In genomic region chr16:24820522-24820921, GRCh38 we compare ENCODE assay signal across 18 cellular contexts. TPM values are rescaled to one million over a fixed set of nuclear protein-coding genes. Genes with fewer than 3 reads are reported as not detected.
DNase-seq lines count a peak whose midpoint lies in the region; ATAC-seq and TF ChIP-seq lines count a peak whose summit lies in the region.
"Had no signal": no experiment of that assay in that cellular context is flagged by ENCODE, and none has a peak within 500 bp of the region (broad histone marks: within the 10 kb centered on the region; RNA-seq: fewer than 3 reads in every experiment).

No MANE protein-coding gene starts in this region.

- H3K27me3 Mint-ChIP-seq in activated T-cell treated with anti-CD3 and anti-CD28 coated beads, Interleukin-2, amount 50 U/mL, for 72 hours (ENCODE audit: low read depth): no peaks in the 10 kb centered on the region
- no peaks in the 10 kb centered on the region for H3K27me3 Mint-ChIP-seq in activated CD8-positive, alpha-beta T cell treated with anti-CD3 and anti-CD28 coated beads for 36 hours
- H3K27me3 Mint-ChIP-seq: activated naive CD8-positive, alpha-beta T cell; naive B cell had no signal

- H3K4me3 ChIP-seq in heart left ventricle: no peak overlapping the region
- H3K4me3 ChIP-seq: left ventricle myocardium inferior had no signal

- ATAC-seq in activated T-cell treated with anti-CD3 and anti-CD28 coated beads, Interleukin-2, amount 50 U/mL, for 72 hours (replicated peaks in 1 of 2): no peak
- ATAC-seq in activated CD8-positive, alpha-beta T cell treated with anti-CD3 and anti-CD28 coated beads for 36 hours: no peak
- no peak for ATAC-seq in stimulated activated effector memory CD8-positive, alpha-beta T cell treated with anti-CD3 and anti-CD28 coated beads, Interleukin-12 subunit alpha, Interleukin-12 subunit beta, amount 100 ng/mL, for 72 hours
- ATAC-seq in HG03457 (IDR thresholded peaks at IDR 0.05; ENCODE audit: unreplicated experiment) (no peak), HG02571 (IDR thresholded peaks at IDR 0.05; ENCODE audit: unreplicated experiment) (no peak), heart left ventricle (no peak)
- ATAC-seq: Panc1 had no signal

- H3K9me3 ChIP-seq in heart left ventricle: no peaks in the 10 kb centered on the region
- H3K9me3 ChIP-seq: Caco-2, left ventricle myocardium inferior had no signal

- H3K4me1 ChIP-seq in heart left ventricle: peaks cover 0 to 4% (median 0%) of the 10 kb centered on the region in 12 donors
- H3K4me1 ChIP-seq: Caco-2 had no signal

- POLR2A ChIA-PET in activated CD8-positive, alpha-beta T cell treated with anti-CD3 and anti-CD28 coated beads for 36 hours (lab: Charles Lee): interaction anchor here (0.6 kb wide), 1 partner anchor 10 kb away, joined by 3 read pairs; no protein-coding TSS in a partner anchor

- no peaks in the 10 kb centered on the region for H3K4me1 Mint-ChIP-seq in activated T-cell treated with anti-CD3 and anti-CD28 coated beads, Interleukin-2, amount 50 U/mL, for 72 hours (ENCODE audit: low read depth)
- no peaks in the 10 kb centered on the region for H3K4me1 Mint-ChIP-seq in activated CD8-positive, alpha-beta T cell treated with anti-CD3 and anti-CD28 coated beads for 36 hours (ENCODE audit: low read depth)
- H3K4me1 Mint-ChIP-seq in stimulated activated effector memory CD8-positive, alpha-beta T cell treated with anti-CD3 and anti-CD28 coated beads, Interleukin-12 subunit alpha, Interleukin-12 subunit beta, amount 100 ng/mL, for 72 hours: no peaks in the 10 kb centered on the region
- H3K4me1 Mint-ChIP-seq: naive B cell had no signal

- TF ChIP-seq POLR2A in heart left ventricle (IDR thresholded peaks at IDR 0.05): no peak

- no peak for TF ChIP-seq CTCF in activated CD8-positive, alpha-beta T cell treated with anti-CD3 and anti-CD28 coated beads for 36 hours (IDR thresholded peaks at IDR 0.05)
- TF ChIP-seq CTCF in heart left ventricle (IDR thresholded peaks at IDR 0.05): no peak

- 58 to 82% (median 70%) methylated on average over 1 of the region's 1 CpG for WGBS in heart left ventricle, 4 donors

- CTCF ChIA-PET in activated CD8-positive, alpha-beta T cell treated with anti-CD3 and anti-CD28 coated beads for 36 hours (lab: Charles Lee): no interaction called here

- intact Hi-C loops in activated CD8-positive, alpha-beta T cell treated with anti-CD3 and anti-CD28 coated beads for 36 hours (cut with micrococcal nuclease): no loop called here
- intact Hi-C loops in heart left ventricle (cut with DNase I): loop anchor here in 1 of 10 donors (10.0 kb wide), 1 partner anchor 134 kb away; no protein-coding TSS in a partner anchor

- peaks cover 9 to 23% of the 10 kb centered on the region in 2 donors for H3K36me3 Mint-ChIP-seq in activated T-cell treated with anti-CD3 and anti-CD28 coated beads, Interleukin-2, amount 50 U/mL, for 72 hours (ENCODE audit: insufficient read depth in 2 of 2)
- peaks cover 36% of the 10 kb centered on the region for H3K36me3 Mint-ChIP-seq in activated CD8-positive, alpha-beta T cell treated with anti-CD3 and anti-CD28 coated beads for 36 hours (ENCODE audit: low read depth)
- peaks cover 100% of the 10 kb centered on the region for H3K36me3 Mint-ChIP-seq in stimulated activated effector memory CD8-positive, alpha-beta T cell treated with anti-CD3 and anti-CD28 coated beads, Interleukin-12 subunit alpha, Interleukin-12 subunit beta, amount 100 ng/mL, for 72 hours

- H3K27ac ChIP-seq in heart left ventricle: no peak overlapping the region
- H3K27ac ChIP-seq: left ventricle myocardium inferior, VCaP had no signal

- DNase-seq in activated T-cell treated with anti-CD3 and anti-CD28 coated beads, Interleukin-2, amount 50 U/mL, for 72 hours: no peak
- DNase-seq in activated T-cell treated with anti-CD3 and anti-CD28 coated beads, Interleukin-2, amount 50 U/mL, for 48 hours: no peak
- DNase-seq in activated CD8-positive, alpha-beta T cell treated with anti-CD3 and anti-CD28 coated beads for 36 hours: no peak
- peak; percentile 21 for DNase-seq in fibroblast of gingiva (ENCODE audit: low read depth)
- no peak for DNase-seq in stimulated activated effector memory CD8-positive, alpha-beta T cell treated with anti-CD3 and anti-CD28 coated beads, Interleukin-12 subunit alpha, Interleukin-12 subunit beta, amount 100 ng/mL, for 72 hours (ENCODE audit: low spot score in 2 of 2)
- no peak for DNase-seq in heart left ventricle
- DNase-seq: Caco-2, left ventricle myocardium inferior, naive B cell, NCI-H187 treated with DMSO at 0.1 percent for 48 hours, NCI-H526, SW 1271 had no signal

- peaks cover 0 to 100% (median 99%) of the 10 kb centered on the region in 9 donors for H3K36me3 ChIP-seq in heart left ventricle

- H3K27ac Mint-ChIP-seq in activated T-cell treated with anti-CD3 and anti-CD28 coated beads, Interleukin-2, amount 50 U/mL, for 72 hours: peak overlapping the region; percentile 23
- peak overlapping the region; percentile 36 for H3K27ac Mint-ChIP-seq in activated CD8-positive, alpha-beta T cell treated with anti-CD3 and anti-CD28 coated beads for 36 hours
- peak overlapping the region; percentile 81 for H3K27ac Mint-ChIP-seq in stimulated activated effector memory CD8-positive, alpha-beta T cell treated with anti-CD3 and anti-CD28 coated beads, Interleukin-12 subunit alpha, Interleukin-12 subunit beta, amount 100 ng/mL, for 72 hours

- H3K4me3 Mint-ChIP-seq in activated T-cell treated with anti-CD3 and anti-CD28 coated beads, Interleukin-2, amount 50 U/mL, for 72 hours: no peak overlapping the region
- H3K4me3 Mint-ChIP-seq in activated CD8-positive, alpha-beta T cell treated with anti-CD3 and anti-CD28 coated beads for 36 hours: no peak overlapping the region
- no peak overlapping the region for H3K4me3 Mint-ChIP-seq in stimulated activated effector memory CD8-positive, alpha-beta T cell treated with anti-CD3 and anti-CD28 coated beads, Interleukin-12 subunit alpha, Interleukin-12 subunit beta, amount 100 ng/mL, for 72 hours
- H3K4me3 Mint-ChIP-seq: activated naive CD8-positive, alpha-beta T cell; naive B cell had no signal

- no peaks in the 10 kb centered on the region for H3K27me3 ChIP-seq in heart left ventricle

- H3K9me3 Mint-ChIP-seq in activated T-cell treated with anti-CD3 and anti-CD28 coated beads, Interleukin-2, amount 50 U/mL, for 72 hours: no peaks in the 10 kb centered on the region
- no peaks in the 10 kb centered on the region for H3K9me3 Mint-ChIP-seq in activated CD8-positive, alpha-beta T cell treated with anti-CD3 and anti-CD28 coated beads for 36 hours
- H3K9me3 Mint-ChIP-seq in stimulated activated effector memory CD8-positive, alpha-beta T cell treated with anti-CD3 and anti-CD28 coated beads, Interleukin-12 subunit alpha, Interleukin-12 subunit beta, amount 100 ng/mL, for 72 hours: no peaks in the 10 kb centered on the region
- H3K9me3 Mint-ChIP-seq: naive B cell had no signal

RNA-seq across cellular contexts. Expression of gene SLC5A11, which starts 25.2 kb away (rescaled TPM):
- total RNA-seq in activated T-cell treated with anti-CD3 and anti-CD28 coated beads, Interleukin-2, amount 50 U/mL, for 72 hours: under 1 TPM in 1 of 2 donors, not detected in 1; 0.21 TPM
- under 1 TPM; 0.18 to 0.78 TPM for total RNA-seq in activated CD8-positive, alpha-beta T cell treated with anti-CD3 and anti-CD28 coated beads for 36 hours
- under 1 TPM in 1 of 9 donors, not detected in 8; 0.75 TPM for total RNA-seq in heart left ventricle
- not detected for polyA plus RNA-seq in heart left ventricle
- total RNA-seq: epithelial cell of proximal tubule had no signal

Comparison
In these comparisons a context has a peak if more than half of its experiments do, and no peak if none do; other contexts are left out.
1. H3K27ac Mint-ChIP-seq: peak in every context shown above with its lines; median percentile 81 in stimulated activated effector memory CD8-positive, alpha-beta T cell treated with anti-CD3 and anti-CD28 coated beads, Interleukin-12 subunit alpha, Interleukin-12 subunit beta, amount 100 ng/mL, for 72 hours; 36 in activated CD8-positive, alpha-beta T cell treated with anti-CD3 and anti-CD28 coated beads for 36 hours; 23 in activated T-cell treated with anti-CD3 and anti-CD28 coated beads, Interleukin-2, amount 50 U/mL, for 72 hours.